ENCODE assay signal across 8 cellular contexts in genomic region chr1:92749024-92749634, GRCh38. TPM values are rescaled to one million over a fixed set of nuclear protein-coding genes. Genes with fewer than 3 reads are reported as not detected.
A peak's percentile ranks its signal among the peaks of the same experiment; 100 is the strongest.
DNase-seq lines count a peak whose midpoint lies in the region; ATAC-seq and TF ChIP-seq lines count a peak whose summit lies in the region.

No MANE protein-coding gene starts in this region.

- no peak overlapping the region for H3K4me3 ChIP-seq in osteoblast (ENCODE audit: insufficient read depth, low read length)

- peaks cover 17% of the 10 kb centered on the region for H3K4me1 ChIP-seq in osteoblast (ENCODE audit: insufficient read depth, low read length)

- H3K27ac ChIP-seq in osteoblast (ENCODE audit: low read depth, low read length), result no peak overlapping the region

- peak; percentile 81 for TF ChIP-seq CTCF in osteoblast (IDR thresholded peaks at IDR 0.05; ENCODE audit: extremely low read depth, low read depth, low read length)

- peak; percentile 69 for ATAC-seq in HG02678 (IDR thresholded peaks at IDR 0.05; ENCODE audit: unreplicated experiment)
- ATAC-seq in HG03521 (IDR thresholded peaks at IDR 0.05; ENCODE audit: unreplicated experiment), result no peak

- no peaks in the 10 kb centered on the region for H3K9me3 ChIP-seq in osteoblast (ENCODE audit: low read depth, low read length)

- peaks cover 7% of the 10 kb centered on the region for H4K20me1 ChIP-seq in osteoblast (ENCODE audit: insufficient read depth, low read length)

- no peaks in the 10 kb centered on the region for H3K36me3 ChIP-seq in osteoblast (ENCODE audit: insufficient read depth, low read length)

- DNase-seq in activated CD4-positive, CD25-positive, alpha-beta regulatory T cell treated with anti-CD3 and anti-CD28 coated beads, Interleukin-2, amount 50 U/mL, for 16 hours (ENCODE audit: low read depth, low spot score), result peak; percentile 5
- no peak for DNase-seq in activated CD4-positive, CD25-positive, alpha-beta regulatory T cell treated with anti-CD3 and anti-CD28 coated beads, Interleukin-2, amount 50 U/mL, for 72 hours
- DNase-seq in NCI-H2171 treated with DMSO at 0.1 percent for 48 hours (lab: John Stamatoyannopoulos, UW), result peak; percentile 62
- DNase-seq in activated CD4-positive, alpha-beta T cell treated with anti-CD3 and anti-CD28 coated beads for 48 hours, result peak; percentile 34
- peak; percentile 79 for DNase-seq in fibroblast of peridontal ligament (ENCODE audit: extremely low read depth)
- peak; percentile 77 for DNase-seq in osteoblast (ENCODE audit: insufficient read length, low spot score, missing footprints)

- H3K4me2 ChIP-seq in osteoblast (ENCODE audit: insufficient read depth, low read length), result no peak overlapping the region

- peaks cover 55% of the 10 kb centered on the region for H3K79me2 ChIP-seq in osteoblast (ENCODE audit: insufficient read depth, low read length)

- H3K27me3 ChIP-seq in osteoblast (ENCODE audit: insufficient read depth, low read length), result no peaks in the 10 kb centered on the region

- H2AFZ ChIP-seq in osteoblast (ENCODE audit: low read length), result no peak overlapping the region

RNA-seq across cellular contexts. Expression of gene EVI5, which starts 35.8 kb away (rescaled TPM):
- total RNA-seq in osteoblast, result 51.3 and 51.8 TPM in 2 replicates
